17 cellular contexts compared by ENCODE assay signal in the genomic region with DNA sequence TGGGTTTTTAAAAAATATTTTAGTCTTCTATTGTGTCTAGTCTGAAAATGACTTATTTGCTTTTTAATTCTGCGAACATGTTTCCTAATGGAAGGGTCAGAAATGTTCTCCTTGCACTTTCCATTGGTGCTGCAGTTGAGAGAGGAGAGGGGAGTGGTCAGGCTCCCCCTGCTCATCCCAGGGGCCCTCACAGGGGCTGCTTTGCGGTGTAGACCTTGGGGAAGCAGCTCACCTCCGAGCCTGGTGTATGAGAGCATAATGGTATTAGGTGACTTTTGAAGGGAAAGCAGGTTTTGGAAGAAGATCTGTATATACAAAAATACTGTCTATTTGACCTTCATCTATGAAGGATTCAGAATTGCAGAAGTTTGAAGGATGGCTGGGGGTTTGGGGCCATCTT. TPM values are rescaled to one million over a fixed set of nuclear protein-coding genes. Genes with fewer than 3 reads are reported as not detected.
"Had no signal": no experiment of that assay in that cellular context is flagged by ENCODE, and none has a peak within 500 bp of the region (broad histone marks: within the 10 kb centered on the region; RNA-seq: fewer than 3 reads in every experiment).

No MANE protein-coding gene starts in this region.

- H3K27ac ChIP-seq: gastrocnemius medialis, heart right ventricle, lower lobe of right lung, right atrium auricular region, skin epidermis had no signal

- H3K27me3 ChIP-seq: gastrocnemius medialis, right atrium auricular region had no signal

- H3K4me3 ChIP-seq: gastrocnemius medialis, heart right ventricle, lower lobe of right lung, right atrium auricular region, skin epidermis had no signal

- H3K9me3 ChIP-seq: gastrocnemius medialis, heart right ventricle, lower lobe of right lung, right atrium auricular region, SK-N-SH had no signal

- ATAC-seq: activated naive CD4-positive, alpha-beta T cell treated with anti-CD3 and anti-CD28 coated beads, Interleukin-2, amount 50 U/mL, for 72 hours; activated T-helper 17 cell treated with anti-CD3 and anti-CD28 coated beads, Interleukin-2, amount 50 U/mL, for 72 hours; effector memory CD8-positive, alpha-beta T cell; gastrocnemius medialis; stimulated activated naive CD8-positive, alpha-beta T cell treated with anti-CD3 and anti-CD28 coated beads, Interleukin-15, Interleukin-2, amounts not matched to agents 100 U/mL and 50 U/mL, for 24 hours; T-cell had no signal

- H3K4me1 ChIP-seq: gastrocnemius medialis, heart right ventricle, lower lobe of right lung, right atrium auricular region had no signal

- H3K27me3 Mint-ChIP-seq: activated T-helper 17 cell treated with anti-CD3 and anti-CD28 coated beads, Interleukin-2, amount 50 U/mL, for 72 hours; effector memory CD8-positive, alpha-beta T cell; T-cell had no signal

- H3K36me3 Mint-ChIP-seq: activated naive CD4-positive, alpha-beta T cell treated with anti-CD3 and anti-CD28 coated beads, Interleukin-2, amount 50 U/mL, for 72 hours had no signal

- DNase-seq: activated CD4-positive, alpha-beta T cell treated with anti-CD3 and anti-CD28 coated beads, Interleukin-2, amount 50 U/mL, for 1 hour; activated CD8-positive, alpha-beta memory T cell treated with anti-CD3 and anti-CD28 coated beads for 24 hours; anterior cingulate cortex; effector memory CD8-positive, alpha-beta T cell; gastrocnemius medialis; heart right ventricle; left cardiac atrium; stimulated activated naive CD8-positive, alpha-beta T cell treated with anti-CD3 and anti-CD28 coated beads, Interleukin-15, Interleukin-2, amounts not matched to agents 100 U/mL and 50 U/mL, for 24 hours; T-cell; T-helper 9 cell had no signal

- H3K36me3 ChIP-seq: gastrocnemius medialis, heart right ventricle, lower lobe of right lung, right atrium auricular region had no signal

- H3K4me1 Mint-ChIP-seq: activated T-helper 17 cell treated with anti-CD3 and anti-CD28 coated beads, Interleukin-2, amount 50 U/mL, for 72 hours had no signal

- H3K4me3 Mint-ChIP-seq: activated T-helper 17 cell treated with anti-CD3 and anti-CD28 coated beads, Interleukin-2, amount 50 U/mL, for 72 hours; effector memory CD8-positive, alpha-beta T cell; T-cell had no signal

- H3K27ac Mint-ChIP-seq: activated naive CD4-positive, alpha-beta T cell treated with anti-CD3 and anti-CD28 coated beads, Interleukin-2, amount 50 U/mL, for 72 hours; activated T-helper 17 cell treated with anti-CD3 and anti-CD28 coated beads, Interleukin-2, amount 50 U/mL, for 72 hours; effector memory CD8-positive, alpha-beta T cell had no signal

- H3K9me3 Mint-ChIP-seq: activated naive CD4-positive, alpha-beta T cell treated with anti-CD3 and anti-CD28 coated beads, Interleukin-2, amount 50 U/mL, for 72 hours; activated T-helper 17 cell treated with anti-CD3 and anti-CD28 coated beads, Interleukin-2, amount 50 U/mL, for 72 hours; effector memory CD8-positive, alpha-beta T cell; T-cell had no signal

RNA-seq across cellular contexts. Expression of a gene that starts 28.3 kb away (rescaled TPM):
- total RNA-seq: myocyte had no signal
